ENCODE assay signal across 9 cellular contexts in genomic region chr5:123088031-123088805, GRCh38. TPM values are rescaled to one million over a fixed set of nuclear protein-coding genes. Genes with fewer than 3 reads are reported as not detected.
DNase-seq lines count a peak whose midpoint lies in the region; ATAC-seq and TF ChIP-seq lines count a peak whose summit lies in the region.
"Had no signal": no experiment of that assay in that cellular context is flagged by ENCODE, and none has a peak within 500 bp of the region (broad histone marks: within the 10 kb centered on the region; RNA-seq: fewer than 3 reads in every experiment).

No MANE protein-coding gene starts in this region.

- CTCF ChIA-PET in CD4-positive, alpha-beta memory T cell (lab: Charles Lee; ENCODE audit: partially characterized antibody) = no interaction called here

- intact Hi-C loops in CD4-positive, alpha-beta memory T cell (cut with micrococcal nuclease) = no loop called here

- peaks cover 37% of the 10 kb centered on the region for H3K79me2 ChIP-seq in fibroblast of lung (ENCODE audit: control insufficient read depth, insufficient read depth, low read length)

- H3K4me1 Mint-ChIP-seq in CD4-positive, alpha-beta memory T cell = peaks cover 14 to 39% (median 27%) of the 10 kb centered on the region in 4 donors

- no peaks in the 10 kb centered on the region for H3K36me3 ChIP-seq in CD4-positive, alpha-beta memory T cell (ENCODE audit: insufficient read depth, low read length)
- no peaks in the 10 kb centered on the region for H3K36me3 ChIP-seq in Peyer's patch
- peaks cover 2% of the 10 kb centered on the region for H3K36me3 ChIP-seq in fibroblast of lung (ENCODE audit: control insufficient read depth, insufficient read depth, low read length)

- no peak overlapping the region for H3K27ac ChIP-seq in CD4-positive, alpha-beta memory T cell (ENCODE audit: low read depth, low read length)
- H3K27ac ChIP-seq in Peyer's patch = peak overlapping the region in 1 of 4 donors; percentile 48
- peak overlapping the region; percentile 34 for H3K27ac ChIP-seq in fibroblast of lung (ENCODE audit: insufficient read depth, low read length)

- peak overlapping the region; percentile 50 for H3K9ac ChIP-seq in fibroblast of lung (ENCODE audit: insufficient read depth, low read length)

- no peaks in the 10 kb centered on the region for H4K20me1 ChIP-seq in fibroblast of lung (ENCODE audit: control insufficient read depth, extremely low read depth, insufficient read depth, low read length)

- peak overlapping the region in 7 of 8 donors; percentile 13 to 71 (median 24) for H3K4me3 Mint-ChIP-seq in CD4-positive, alpha-beta memory T cell

- H3K4me3 ChIP-seq in CD4-positive, alpha-beta memory T cell (ENCODE audit: low read length in 2 of 2) = no peak overlapping the region
- H3K4me3 ChIP-seq in Peyer's patch = peak overlapping the region; percentile 7 to 60 (median 46)
- peak overlapping the region; percentile 83 to 93 (median 91) for H3K4me3 ChIP-seq in fibroblast of lung (replicated peaks in 1 of 4; ENCODE audit: control extremely low read depth in 1 of 4, insufficient read depth in 1 of 4, low read depth in 3 of 4, low read length in 4 of 4)
- H3K4me3 ChIP-seq: GM12878 had no signal

- H3K4me2 ChIP-seq in fibroblast of lung (ENCODE audit: extremely low read depth, insufficient read depth, low read length) = peak overlapping the region; percentile 93

- H3K9me3 ChIP-seq in CD4-positive, alpha-beta memory T cell (ENCODE audit: control insufficient read depth in 1 of 2, low read length in 2 of 2) = no peaks in the 10 kb centered on the region
- no peaks in the 10 kb centered on the region for H3K9me3 ChIP-seq in Peyer's patch
- no peaks in the 10 kb centered on the region for H3K9me3 ChIP-seq in fibroblast of lung (ENCODE audit: control insufficient read depth, insufficient read depth, low read depth, low read length)

- TF ChIP-seq CTCF in Peyer's patch (IDR thresholded peaks at IDR 0.05) (no peak), fibroblast of lung (conservative IDR thresholded peaks at IDR 0.05 in 1 of 2, IDR thresholded peaks at IDR 0.05 in 1 of 2; ENCODE audit: low read depth in 1 of 2, low read length in 2 of 2) (no peak), omental fat pad (IDR thresholded peaks at IDR 0.05) (no peak)

- peaks cover 3% of the 10 kb centered on the region for H3K4me1 ChIP-seq in CD4-positive, alpha-beta memory T cell (ENCODE audit: insufficient read depth, low read length)
- H3K4me1 ChIP-seq in Peyer's patch (peaks cover 0 to 26% (median 10%) of the 10 kb centered on the region in 4 donors), fibroblast of lung (ENCODE audit: control insufficient read depth, extremely low read depth, insufficient read depth, low read length) (no peaks in the 10 kb centered on the region)

- H3K36me3 Mint-ChIP-seq in CD4-positive, alpha-beta memory T cell = no peaks in the 10 kb centered on the region

- peak; percentile 10 for ATAC-seq in omental fat pad (ENCODE audit: low FRiP score)
- ATAC-seq in HG03108 (IDR thresholded peaks at IDR 0.05; ENCODE audit: unreplicated experiment) = no peak
- no peak for ATAC-seq in HG03521 (IDR thresholded peaks at IDR 0.05; ENCODE audit: unreplicated experiment)
- ATAC-seq: GM12878 had no signal

- H3K27me3 ChIP-seq in CD4-positive, alpha-beta memory T cell (ENCODE audit: insufficient read depth, low read length) = peaks cover 27% of the 10 kb centered on the region
- peaks cover 8 to 34% of the 10 kb centered on the region in 2 donors for H3K27me3 ChIP-seq in Peyer's patch
- no peaks in the 10 kb centered on the region for H3K27me3 ChIP-seq in fibroblast of lung (ENCODE audit: control insufficient read depth, insufficient read depth, low read length)

- no peak overlapping the region for H3K27ac Mint-ChIP-seq in CD4-positive, alpha-beta memory T cell

- H2AFZ ChIP-seq in fibroblast of lung (ENCODE audit: low read length) = peak overlapping the region; percentile 95

- peaks cover 58 to 64% of the 10 kb centered on the region in 2 donors for H3K27me3 Mint-ChIP-seq in CD4-positive, alpha-beta memory T cell

- no peak for DNase-seq in CD4-positive, alpha-beta memory T cell
- DNase-seq in Peyer's patch = no peak
- peak in 1 of 2 donors; percentile 20 for DNase-seq in fibroblast of lung (ENCODE audit: low read depth in 2 of 2)
- no peak for DNase-seq in omental fat pad (ENCODE audit: low spot score)
- DNase-seq in NCI-H146 treated with DMSO at 0.1 percent for 48 hours (lab: John Stamatoyannopoulos, UW; ENCODE audit: unreplicated experiment) = no peak
- DNase-seq in NCI-H774 (lab: John Stamatoyannopoulos, UW) = no peak

- TF ChIP-seq POLR2A in Peyer's patch (IDR thresholded peaks at IDR 0.05) = no peak

- POLR2A ChIA-PET in CD4-positive, alpha-beta memory T cell (lab: Charles Lee; ENCODE audit: partially characterized antibody) = no interaction called here

- peaks cover 0 to 3% (median 0%) of the 10 kb centered on the region in 8 donors for H3K9me3 Mint-ChIP-seq in CD4-positive, alpha-beta memory T cell

RNA-seq across cellular contexts. Expression of gene PRDM6, which starts 0.8 kb away (rescaled TPM):
- total RNA-seq in CD4-positive, alpha-beta memory T cell = not detected
- not detected for polyA plus RNA-seq in CD4-positive, alpha-beta memory T cell
- total RNA-seq in Peyer's patch = 1 to 10 TPM in 1 of 4 donors, under 1 TPM in 3; 0.27 to 8.3 (median 0.51) TPM
- total RNA-seq in fibroblast of lung = 13.1 and 21.6 TPM in 2 replicates
- polyA plus RNA-seq in fibroblast of lung = 6.3 and 16.3 TPM in 2 replicates
- polyA plus RNA-seq in fibroblast of lung (2012) = 5.0 and 10.1 TPM in 2 replicates
- polyA minus RNA-seq in fibroblast of lung (ENCODE audit: low replicate concordance) = 6.0 and 30.7 TPM in 2 replicates
- 1 to 10 TPM in 2 of 4 donors, under 1 TPM in 2; 0.24 to 3.2 (median 1.3) TPM for total RNA-seq in omental fat pad
- total RNA-seq: GM12878 had no signal
- polyA plus RNA-seq: GM12878 had no signal

RNA-seq across cellular contexts. Expression of gene PPIC, which starts 51.7 kb away (rescaled TPM):
- not detected for total RNA-seq in CD4-positive, alpha-beta memory T cell
- not detected for polyA plus RNA-seq in CD4-positive, alpha-beta memory T cell
- total RNA-seq in Peyer's patch (10 to 100 TPM in 3 of 4 donors, 1 to 10 TPM in 1; 5.0 to 50.1 (median 32.6) TPM), fibroblast of lung (65.7 and 70.1 TPM in 2 replicates), omental fat pad (10 to 100 TPM in 3 of 4 donors, 1 to 10 TPM in 1; 9.0 to 48.7 (median 22.6) TPM)
- polyA plus RNA-seq in fibroblast of lung = 74.1 and 105 TPM in 2 replicates
- polyA plus RNA-seq in fibroblast of lung (2012) = 61.8 and 83.3 TPM in 2 replicates
- polyA minus RNA-seq in fibroblast of lung (ENCODE audit: low replicate concordance) = 76.7 and 87.6 TPM in 2 replicates

Comparison
In these comparisons a context has a peak if more than half of its experiments do, and no peak if none do; other contexts are left out.
1. H3K4me3 ChIP-seq: peak in Peyer's patch (4 of 4) and fibroblast of lung (4 of 4); none in CD4-positive, alpha-beta memory T cell (0 of 2).
2. RNA of gene PPIC, which starts 51.7 kb away (total RNA-seq): 65.7 to 70.1 TPM in fibroblast of lung, 5.0 to 50.1 TPM in Peyer's patch and 9.0 to 48.7 TPM in omental fat pad; not detected in CD4-positive, alpha-beta memory T cell; every median in the first group is over 4 times any median in the second.